23 cellular contexts compared by ENCODE assay signal in genomic region chr10:78868861-78869260, GRCh38.
"Had no signal": no experiment of that assay in that cellular context is flagged by ENCODE, and none has a peak within 500 bp of the region (broad histone marks: within the 10 kb centered on the region; RNA-seq: fewer than 3 reads in every experiment).

No MANE protein-coding gene starts in this region.

- H3K4me1 Mint-ChIP-seq: activated T-helper 17 cell treated with anti-CD3 and anti-CD28 coated beads, Interleukin-2, amount 50 U/mL, for 72 hours; central memory CD8-positive, alpha-beta T cell had no signal

- H3K9me3 Mint-ChIP-seq: activated CD4-positive, alpha-beta T cell treated with anti-CD3 and anti-CD28 coated beads, Interleukin-2, amount 10 ng/mL, durations not matched to agents 24 days and 14 days; activated naive CD4-positive, alpha-beta T cell treated with anti-CD3 and anti-CD28 coated beads, Interleukin-2, amount 50 U/mL, for 72 hours; activated T-cell treated with anti-CD3 and anti-CD28 coated beads, Interleukin-2, amount 50 U/mL, for 24 hours; activated T-helper 17 cell treated with anti-CD3 and anti-CD28 coated beads, Interleukin-2, amount 50 U/mL, for 72 hours; central memory CD8-positive, alpha-beta T cell; endodermal cell; natural killer cell had no signal

- H3K4me3 Mint-ChIP-seq: activated CD4-positive, alpha-beta T cell treated with anti-CD3 and anti-CD28 coated beads, Interleukin-2, amount 10 ng/mL, durations not matched to agents 24 days and 14 days; activated CD8-positive, alpha-beta T cell treated with anti-CD3 and anti-CD28 coated beads, Interleukin-2, amount 10 ng/mL, durations not matched to agents 7 days and 5 days; activated T-cell treated with anti-CD3 and anti-CD28 coated beads, Interleukin-2, amount 50 U/mL, for 24 hours; activated T-helper 17 cell treated with anti-CD3 and anti-CD28 coated beads, Interleukin-2, amount 50 U/mL, for 72 hours; central memory CD8-positive, alpha-beta T cell; endodermal cell; natural killer cell had no signal

- H3K36me3 Mint-ChIP-seq: activated naive CD4-positive, alpha-beta T cell treated with anti-CD3 and anti-CD28 coated beads, Interleukin-2, amount 50 U/mL, for 72 hours; natural killer cell had no signal

- H3K4me3 ChIP-seq: adrenal gland, ascending aorta, heart right ventricle, ovary, prostate gland, tibial artery, vagina had no signal

- DNase-seq: activated CD8-positive, alpha-beta T cell treated with anti-CD3 and anti-CD28 coated beads, Interleukin-2, amount 10 ng/mL, durations not matched to agents 7 days and 5 days; activated T-cell treated with anti-CD3 and anti-CD28 coated beads, Interleukin-2, amount 50 U/mL, for 24 hours; brain microvascular endothelial cell; heart right ventricle; left colon; natural killer cell; ovary; stimulated activated CD4-positive, alpha-beta T cell treated with anti-CD3 and anti-CD28 coated beads, Interleukin-4, amount 100 ng/mL, for 24 hours; stimulated activated naive CD8-positive, alpha-beta T cell treated with anti-CD3 and anti-CD28 coated beads, Interleukin-15, Interleukin-2, amounts not matched to agents 100 U/mL and 50 U/mL, for 24 hours; substantia nigra; tibial artery had no signal

- H3K27me3 ChIP-seq: adrenal gland, ascending aorta, ovary, tibial artery, vagina had no signal

- H3K27ac ChIP-seq: adrenal gland, ascending aorta, brain microvascular endothelial cell, epithelial cell of prostate, heart right ventricle, ovary, prostate gland, tibial artery, vagina, VCaP had no signal

- H3K27ac Mint-ChIP-seq: activated CD4-positive, alpha-beta T cell treated with anti-CD3 and anti-CD28 coated beads, Interleukin-2, amount 10 ng/mL, durations not matched to agents 24 days and 14 days; activated CD8-positive, alpha-beta T cell treated with anti-CD3 and anti-CD28 coated beads, Interleukin-2, amount 10 ng/mL, durations not matched to agents 7 days and 5 days; activated naive CD4-positive, alpha-beta T cell treated with anti-CD3 and anti-CD28 coated beads, Interleukin-2, amount 50 U/mL, for 72 hours; activated T-cell treated with anti-CD3 and anti-CD28 coated beads, Interleukin-2, amount 50 U/mL, for 24 hours; activated T-helper 17 cell treated with anti-CD3 and anti-CD28 coated beads, Interleukin-2, amount 50 U/mL, for 72 hours; endodermal cell; natural killer cell had no signal

- H3K9me3 ChIP-seq: adrenal gland, ascending aorta, heart right ventricle, ovary, prostate gland, tibial artery, vagina had no signal

- H3K36me3 ChIP-seq: adrenal gland, ascending aorta, brain microvascular endothelial cell, heart right ventricle, ovary, prostate gland, tibial artery, vagina had no signal

- H3K4me1 ChIP-seq: adrenal gland, prostate gland, vagina had no signal

- ATAC-seq: activated CD4-positive, CD25-positive, alpha-beta regulatory T cell treated with anti-CD3 and anti-CD28 coated beads, Interleukin-2, amount 50 U/mL, for 24 hours; activated CD8-positive, alpha-beta T cell treated with anti-CD3 and anti-CD28 coated beads, Interleukin-2, amount 10 ng/mL, durations not matched to agents 7 days and 5 days; activated naive CD4-positive, alpha-beta T cell treated with anti-CD3 and anti-CD28 coated beads, Interleukin-2, amount 50 U/mL, for 72 hours; activated T-helper 17 cell treated with anti-CD3 and anti-CD28 coated beads, Interleukin-2, amount 50 U/mL, for 72 hours; heart right ventricle; left colon; natural killer cell; stimulated activated naive CD8-positive, alpha-beta T cell treated with anti-CD3 and anti-CD28 coated beads, Interleukin-15, Interleukin-2, amounts not matched to agents 100 U/mL and 50 U/mL, for 24 hours had no signal
